8 cellular contexts compared by ENCODE assay signal in genomic region chr19:2461751-2462634, GRCh38. TPM values are rescaled to one million over a fixed set of nuclear protein-coding genes. Genes with fewer than 3 reads are reported as not detected.
DNase-seq lines count a peak whose midpoint lies in the region; ATAC-seq, FAIRE-seq and TF ChIP-seq lines count a peak whose summit lies in the region.

No MANE protein-coding gene starts in this region.

- H3K36me3 Mint-ChIP-seq in activated T-cell treated with anti-CD3 and anti-CD28 coated beads, Interleukin-2, amount 50 U/mL, for 72 hours (ENCODE audit: insufficient read depth in 2 of 2), result peaks cover 2 to 4% of the 10 kb centered on the region in 2 donors

- TF ChIP-seq CTCF in foreskin fibroblast (IDR thresholded peaks at IDR 0.05; ENCODE audit: low read depth, low read length) (no peak), omental fat pad (IDR thresholded peaks at IDR 0.05) (no peak)

- peak overlapping the region; percentile 60 to 80 for H3K4me3 ChIP-seq in foreskin fibroblast (ENCODE audit: low read depth in 1 of 2, low read length in 2 of 2)

- no peak for TF ChIP-seq POLR2A in GM12891 (IDR thresholded peaks at IDR 0.05; ENCODE audit: low read depth, low read length)

- H3K9me3 Mint-ChIP-seq in activated T-cell treated with anti-CD3 and anti-CD28 coated beads, Interleukin-2, amount 50 U/mL, for 72 hours, result no peaks in the 10 kb centered on the region

- H3K4me1 Mint-ChIP-seq in activated T-cell treated with anti-CD3 and anti-CD28 coated beads, Interleukin-2, amount 50 U/mL, for 72 hours (ENCODE audit: low read depth), result peaks cover 22% of the 10 kb centered on the region

- peak; percentile 81 to 85 for ATAC-seq in activated T-cell treated with anti-CD3 and anti-CD28 coated beads, Interleukin-2, amount 50 U/mL, for 72 hours (replicated peaks in 1 of 2)
- ATAC-seq in omental fat pad (ENCODE audit: low FRiP score), result peak; percentile 22

- H3K27ac Mint-ChIP-seq in activated T-cell treated with anti-CD3 and anti-CD28 coated beads, Interleukin-2, amount 50 U/mL, for 72 hours, result peak overlapping the region; percentile 51

- peak; percentile 87 for DNase-seq in GM12891 (ENCODE audit: insufficient read length, low spot score)
- peak; percentile 70 for DNase-seq in NCI-H2171 (lab: John Stamatoyannopoulos, UW)
- peak; percentile 71 to 81 for DNase-seq in activated T-cell treated with anti-CD3 and anti-CD28 coated beads, Interleukin-2, amount 50 U/mL, for 72 hours
- DNase-seq in foreskin fibroblast, result peak; percentile 57 to 86
- no peak for DNase-seq in omental fat pad (ENCODE audit: low spot score)
- DNase-seq in NCI-H2107 (lab: John Stamatoyannopoulos, UW), result no peak
- no peak for DNase-seq in GF-D8 (lab: John Stamatoyannopoulos, UW)

- FAIRE-seq in A204.1 (lab: Jason Lieb, UNC) (peak; percentile 44), GM12891 (lab: Jason Lieb, UNC) (peak; percentile 88)

- H3K4me3 Mint-ChIP-seq in activated T-cell treated with anti-CD3 and anti-CD28 coated beads, Interleukin-2, amount 50 U/mL, for 72 hours, result peak overlapping the region; percentile 93 to 96

- no peaks in the 10 kb centered on the region for H3K27me3 Mint-ChIP-seq in activated T-cell treated with anti-CD3 and anti-CD28 coated beads, Interleukin-2, amount 50 U/mL, for 72 hours (ENCODE audit: low read depth)

TF ChIP-seq in GM12891, 5 proteins besides CTCF, POLR2A, EP300 and RAD21:
- TF ChIP-seq SPI1 (IDR thresholded peaks at IDR 0.05; ENCODE audit: low read depth, low read length) (no peak), POLR2AphosphoS5 (IDR thresholded peaks at IDR 0.05; ENCODE audit: low read depth, low read length) (no peak), TAF1 (IDR thresholded peaks at IDR 0.05; ENCODE audit: low read depth, low read length) (no peak), POU2F2 (IDR thresholded peaks at IDR 0.05; ENCODE audit: low read depth, low read length) (no peak), PAX5 (IDR thresholded peaks at IDR 0.05; ENCODE audit: insufficient read depth, low read length, severe bottlenecking) (no peak)
TF ChIP-seq in GM12891: peak in this region for 0.

RNA-seq across cellular contexts. Expression of gene LMNB2, which starts 5.2 kb away (rescaled TPM):
- 43.5 TPM for polyA plus RNA-seq in GM12891 (2012; ENCODE audit: low read depth, missing spikeins)
- total RNA-seq in activated T-cell treated with anti-CD3 and anti-CD28 coated beads, Interleukin-2, amount 50 U/mL, for 72 hours, result 10 to 100 TPM; 72.2 to 76.8 TPM
- 10 to 100 TPM; 14.1 to 37.5 (median 23.0) TPM for total RNA-seq in omental fat pad

RNA-seq across cellular contexts. Expression of gene GADD45B, which starts 13.9 kb away (rescaled TPM):
- 138 TPM for polyA plus RNA-seq in GM12891 (2012; ENCODE audit: low read depth, missing spikeins)
- total RNA-seq in activated T-cell treated with anti-CD3 and anti-CD28 coated beads, Interleukin-2, amount 50 U/mL, for 72 hours, result 10 to 100 TPM; 84.4 to 84.5 TPM
- 100 to 1,000 TPM; 120 to 726 (median 425) TPM for total RNA-seq in omental fat pad

RNA-seq across cellular contexts. Expression of gene TIMM13, which starts 34.6 kb away (rescaled TPM):
- polyA plus RNA-seq in GM12891 (2012; ENCODE audit: low read depth, missing spikeins), result 60.4 TPM
- total RNA-seq in activated T-cell treated with anti-CD3 and anti-CD28 coated beads, Interleukin-2, amount 50 U/mL, for 72 hours, result 10 to 100 TPM; 51.4 to 54.0 TPM
- 10 to 100 TPM; 28.8 to 43.6 (median 41.1) TPM for total RNA-seq in omental fat pad

Comparison
In these comparisons a context has a peak if more than half of its experiments do, and no peak if none do; other contexts are left out.
1. DNase-seq: peak in GM12891 (single experiment), NCI-H2171 (single experiment), activated T-cell treated with anti-CD3 and anti-CD28 coated beads, Interleukin-2, amount 50 U/mL, for 72 hours (2 of 2) and foreskin fibroblast (2 of 2); none in omental fat pad (single experiment), NCI-H2107 (single experiment) and GF-D8 (single experiment).